Comparison of ENCODE assay signal across 9 cellular contexts in genomic region chr14:33966276-33966675, GRCh38. TPM values are rescaled to one million over a fixed set of nuclear protein-coding genes. Genes with fewer than 3 reads are reported as not detected.
"Had no signal": no experiment of that assay in that cellular context is flagged by ENCODE, and none has a peak within 500 bp of the region (broad histone marks: within the 10 kb centered on the region; RNA-seq: fewer than 3 reads in every experiment).

No MANE protein-coding gene starts in this region.

- H3K27ac ChIP-seq: HL-60 had no signal

- H3K27ac Mint-ChIP-seq: GM23338, IgD-negative memory B cell had no signal

- H3K36me3 Mint-ChIP-seq: IgD-negative memory B cell had no signal

- ATAC-seq: GM23338, HepG2 had no signal

- FAIRE-seq: H1, H54, HepG2 had no signal

- H3K4me3 ChIP-seq: GM23338 had no signal

- H3K4me3 Mint-ChIP-seq: GM23338, H9, IgD-negative memory B cell had no signal

- H3K4me1 Mint-ChIP-seq: IgD-negative memory B cell had no signal

- DNase-seq: H9, HCEC 1CT had no signal

RNA-seq across cellular contexts. Expression of gene EGLN3, which starts 15.4 kb away (rescaled TPM):
- total RNA-seq: HT1080 had no signal
